Comparison of ENCODE assay signal across 24 cellular contexts in the genomic region with DNA sequence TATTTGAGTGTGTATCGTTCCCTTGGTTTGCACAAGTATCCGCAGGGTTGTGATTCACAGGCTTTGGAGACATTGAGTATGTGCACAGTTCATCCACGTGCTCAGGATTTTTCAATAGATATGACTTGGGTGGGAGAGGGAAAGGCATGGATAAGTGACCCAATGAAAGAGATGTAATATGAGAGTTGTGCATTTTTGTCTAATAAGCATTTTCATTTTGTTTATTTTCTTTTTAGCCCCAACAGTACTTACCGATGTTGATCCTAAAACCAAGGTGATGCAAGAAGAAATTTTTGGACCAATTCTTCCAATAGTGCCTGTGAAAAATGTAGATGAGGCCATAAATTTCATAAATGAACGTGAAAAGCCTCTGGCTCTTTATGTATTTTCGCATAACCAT. TPM values are rescaled to one million over a fixed set of nuclear protein-coding genes. Genes with fewer than 3 reads are reported as not detected.
DNase-seq lines count a peak whose midpoint lies in the region; ATAC-seq, FAIRE-seq and TF ChIP-seq lines count a peak whose summit lies in the region.
"Had no signal": no experiment of that assay in that cellular context is flagged by ENCODE, and none has a peak within 500 bp of the region (broad histone marks: within the 10 kb centered on the region; RNA-seq: fewer than 3 reads in every experiment).

No MANE protein-coding gene starts in this region.

- H3K36me3 ChIP-seq in HepG2 (replicated peaks in 1 of 2; ENCODE audit: control insufficient read depth in 1 of 2, insufficient read depth in 2 of 2, low read length in 2 of 2) (peaks cover 17 to 48% of the 10 kb centered on the region in 2 experiments), right lobe of liver (peaks cover 0 to 31% (median 16%) of the 10 kb centered on the region in 4 donors), IMR-90 (ENCODE audit: control insufficient read depth, insufficient read depth, low read length) (peaks cover 2% of the 10 kb centered on the region; the same call in 1 of the 2 replicates), lower lobe of right lung (peaks cover 74% of the 10 kb centered on the region)

- dilution Hi-C loops in IMR-90 (cut with HindIII; ENCODE audit: low sequenced_read_pairs, unreplicated experiment) = no loop called here

- H4K8ac ChIP-seq in IMR-90 (ENCODE audit: low read depth in 2 of 2, low read length in 2 of 2) = no peak overlapping the region

- H3K4me1 ChIP-seq in HepG2 (ENCODE audit: insufficient read depth, low read length) (peaks cover 78% of the 10 kb centered on the region), right lobe of liver (peaks cover 0 to 56% (median 16%) of the 10 kb centered on the region in 4 donors), IMR-90 (ENCODE audit: control insufficient read depth, insufficient read depth, low read length) (no peaks in the 10 kb centered on the region), lower lobe of right lung (peaks cover 26% of the 10 kb centered on the region)

- H3K4me3 ChIP-seq in HepG2 (replicated peaks in 1 of 3; ENCODE audit: insufficient read depth in 1 of 3, low read depth in 2 of 3, low read length in 3 of 3) = no peak overlapping the region
- no peak overlapping the region for H3K4me3 ChIP-seq in right lobe of liver
- H3K4me3 ChIP-seq in IMR-90 (ENCODE audit: insufficient read depth, low read depth, low read length) = no peak overlapping the region
- no peak overlapping the region for H3K4me3 ChIP-seq in lower lobe of right lung

- TF ChIP-seq EP300 in HepG2 (IDR thresholded peaks at IDR 0.05; ENCODE audit: low read depth in 2 of 2, low read length in 2 of 2) = no peak
- TF ChIP-seq EP300 in HepG2 (CRISPR knock-in tag; IDR thresholded peaks at IDR 0.05; ENCODE audit: borderline replicate concordance) = no peak

- no peak overlapping the region for H3K18ac ChIP-seq in IMR-90 (ENCODE audit: low read depth, low read length)

- in situ Hi-C loops in HepG2 (cut with HindIII; ENCODE audit: extremely low pct_ligation_motif_present, low pct_unique_long_range_greater_than_20kb) = no loop called here
- in situ Hi-C loops in IMR-90 (cut with MboI; ENCODE audit: low sequenced_read_pairs) = no loop called here

- WGBS in HepG2 (ENCODE audit: low lambda C conversion rate) = 96% methylated on average over 6 of the region's 6 CpGs
- 84% methylated on average over 6 of the region's 6 CpGs for WGBS in right lobe of liver (ENCODE audit: insufficient coverage, low coverage, low lambda C conversion rate, missing lambda C conversion rate)
- 83% methylated on average over 3 of the region's 6 CpGs; no CpG with 5 or more reads in 1 of the 2 experiments for WGBS in IMR-90 (ENCODE audit: extremely low coverage in 2 of 2, insufficient read length in 1 of 2), 2 experiments

- no peak overlapping the region for H2BK5ac ChIP-seq in IMR-90 (ENCODE audit: low read depth, low read length, poor library complexity, severe bottlenecking)

- FAIRE-seq in HepG2 (lab: Jason Lieb, UNC) = no peak
- FAIRE-seq: GM12891, GM18507, H1 had no signal

- ATAC-seq in HepG2 (no peak), right lobe of liver (no peak), IMR-90 (ENCODE audit: low read depth) (no peak), lower lobe of right lung (no peak)

- H2AK9ac ChIP-seq in IMR-90 (replicated peaks; ENCODE audit: low read depth, low read length, poor library complexity) = no peak overlapping the region

- DNase-seq in HepG2 (ENCODE audit: low spot score) = no peak
- no peak for DNase-seq in right lobe of liver
- no peak for DNase-seq in IMR-90
- no peak for DNase-seq in lower lobe of right lung
- DNase-seq in activated T-cell treated with anti-CD3 and anti-CD28 coated beads, Interleukin-2, amount 50 U/mL, for 1 hour = no peak
- no peak for DNase-seq in NOMO-1 treated with dmso at 0.1 percent for 144 hours (lab: John Stamatoyannopoulos, UW; ENCODE audit: unreplicated experiment)
- DNase-seq in NCI-H1930 (lab: John Stamatoyannopoulos, UW) = no peak
- DNase-seq: 8988T; C1 segment of cervical spinal cord; Calu3; CD4-positive, alpha-beta memory T cell; COR-L47; DMS53; DMS79 treated with DMSO at 0.1 percent for 48 hours; GF-D8; H7; HCEC 1CT had no signal

- no peaks in the 10 kb centered on the region for H3K9me1 ChIP-seq in IMR-90 (ENCODE audit: insufficient read depth, low read length)

- TF ChIP-seq CTCF in HepG2 (CRISPR knock-in tag; IDR thresholded peaks at IDR 0.05) = no peak
- TF ChIP-seq CTCF in right lobe of liver (IDR thresholded peaks at IDR 0.05) = no peak
- TF ChIP-seq CTCF in IMR-90 (conservative IDR thresholded peaks at IDR 0.05; ENCODE audit: low read depth, low read length) = no peak
- TF ChIP-seq CTCF in lower lobe of right lung (IDR thresholded peaks at IDR 0.05) = no peak

- no peak overlapping the region for H2AK5ac ChIP-seq in IMR-90 (ENCODE audit: low read depth, low read length)

- CTCF ChIA-PET in HepG2 (lab: Yijun Ruan, JAX; ENCODE audit: low intra/inter-chr PET ratio, low total read pairs) = no interaction called here
- CTCF ChIA-PET in IMR-90 (lab: Yijun Ruan, JAX) = no interaction called here

- TF ChIP-seq RAD21 in HepG2 (CRISPR knock-in tag; IDR thresholded peaks at IDR 0.05) (no peak), IMR-90 (IDR thresholded peaks at IDR 0.05; ENCODE audit: low read length) (no peak)

- H3K79me2 ChIP-seq in HepG2 (ENCODE audit: insufficient read depth, low read length) = peaks cover 25% of the 10 kb centered on the region

- no peak overlapping the region for H2BK20ac ChIP-seq in IMR-90 (ENCODE audit: low read depth, low read length)

- BruUV-seq in HepG2 (replicated peaks; lab: Mats Ljungman, UMichigan) = no TSS peak
- no TSS peak for BruUV-seq in IMR-90 (replicated peaks; lab: Mats Ljungman, UMichigan)

- H2AFZ ChIP-seq in HepG2 (ENCODE audit: low read length) = no peak overlapping the region
- no peak overlapping the region for H2AFZ ChIP-seq in IMR-90 (replicated peaks; ENCODE audit: low read length, poor library complexity)

- no peaks in the 10 kb centered on the region for H3K79me1 ChIP-seq in IMR-90 (ENCODE audit: low read depth in 1 of 2, low read length in 2 of 2)

- no peak overlapping the region for H4K5ac ChIP-seq in IMR-90 (ENCODE audit: low read depth, low read length)

- H2BK120ac ChIP-seq in IMR-90 (ENCODE audit: low read depth, low read length) = no peak overlapping the region

- H4K91ac ChIP-seq in IMR-90 (ENCODE audit: insufficient read depth, low read depth, low read length) = no peak overlapping the region

- H2BK15ac ChIP-seq in IMR-90 (ENCODE audit: low read depth, low read length) = no peak overlapping the region

- H3K23ac ChIP-seq in IMR-90 (ENCODE audit: low read depth, low read length) = no peak overlapping the region

- H3K27ac ChIP-seq in HepG2 (ENCODE audit: extremely low read length, insufficient read depth, low read length) (no peak overlapping the region), right lobe of liver (no peak overlapping the region), IMR-90 (ENCODE audit: insufficient read depth, low read length) (no peak overlapping the region), lower lobe of right lung (peak overlapping the region; percentile 28)

- H4K20me1 ChIP-seq in HepG2 (ENCODE audit: insufficient read depth, low read length) (no peaks in the 10 kb centered on the region), IMR-90 (ENCODE audit: insufficient read depth, low read length) (no peaks in the 10 kb centered on the region)

- no peaks in the 10 kb centered on the region for H3K27me3 ChIP-seq in HepG2 (ENCODE audit: control insufficient read depth in 1 of 2, insufficient read depth in 2 of 2, low read length in 2 of 2)
- H3K27me3 ChIP-seq in right lobe of liver = no peaks in the 10 kb centered on the region
- H3K27me3 ChIP-seq in IMR-90 (ENCODE audit: control insufficient read depth, insufficient read depth, low read length) = no peaks in the 10 kb centered on the region
- no peaks in the 10 kb centered on the region for H3K27me3 ChIP-seq in lower lobe of right lung (ENCODE audit: low read depth)

- no peak overlapping the region for H3K4me2 ChIP-seq in HepG2 (ENCODE audit: low read depth, low read length)
- H3K4me2 ChIP-seq in IMR-90 (ENCODE audit: low read depth, low read length) = no peak overlapping the region

- no peak overlapping the region for H3K9ac ChIP-seq in HepG2 (ENCODE audit: insufficient read depth, low read depth, low read length)
- no peak overlapping the region for H3K9ac ChIP-seq in IMR-90 (ENCODE audit: low read depth, low read length)

- intact Hi-C loops in HepG2 (cut with micrococcal nuclease; ENCODE audit: unreplicated experiment) (no loop called here), right lobe of liver (cut with DNase I) (no loop called here), IMR-90 (cut with micrococcal nuclease) (no loop called here), lower lobe of right lung (cut with DNase I) (no loop called here)

- H3K56ac ChIP-seq in IMR-90 (ENCODE audit: extremely low read depth, insufficient read depth, low read length) = no peak overlapping the region

- no peak overlapping the region for H3K4ac ChIP-seq in IMR-90 (ENCODE audit: low read depth, low read length)

- H3K9me3 ChIP-seq in HepG2 (ENCODE audit: low read length) = no peaks in the 10 kb centered on the region
- H3K9me3 ChIP-seq in right lobe of liver = no peaks in the 10 kb centered on the region
- H3K9me3 ChIP-seq in IMR-90 (ENCODE audit: control insufficient read depth, insufficient read depth, low read length) = no peaks in the 10 kb centered on the region
- H3K9me3 ChIP-seq in lower lobe of right lung = no peaks in the 10 kb centered on the region

- TF ChIP-seq POLR2A in HepG2 (IDR thresholded peaks at IDR 0.05; ENCODE audit: insufficient read depth in 1 of 2, low read depth in 2 of 2, low read length in 2 of 2) (no peak), right lobe of liver (IDR thresholded peaks at IDR 0.05) (no peak), IMR-90 (IDR thresholded peaks at IDR 0.05; ENCODE audit: low read depth, low read length) (no peak)

- POLR2A ChIA-PET in HepG2 (lab: Yijun Ruan, JAX) = interaction anchor here (4.5 to 8.4 kb wide), 2 partner anchors 7 to 15 kb away, joined by 66 to 194 read pairs; a partner anchor contains a TSS
- POLR2A ChIA-PET in IMR-90 (lab: Charles Lee; ENCODE audit: unreplicated experiment) = no interaction called here

- no peak overlapping the region for H3K14ac ChIP-seq in IMR-90 (replicated peaks; ENCODE audit: low read depth, low read length)

RNA-seq across cellular contexts. Expression of a gene that starts 14.5 kb away (rescaled TPM):
- total RNA-seq in HepG2 (2016; rRNA removed; fragmentation: Illumina TruSeq; extraction: Trizol) (180 and 245 TPM in 2 replicates), right lobe of liver (100 to 1,000 TPM; 102 to 264 (median 182) TPM), IMR-90 (2012; rRNA removed) (6.9 and 7.9 TPM in 2 replicates), lower lobe of right lung (115 TPM)
- 28.5 and 29.7 TPM in 2 replicates for total RNA-seq in HepG2 (2016; cell fraction: cytosol; rRNA removed; fragmentation: Illumina TruSeq; extraction: Trizol; ENCODE audit: low read depth)
- total RNA-seq in HepG2 (2016; cell fraction: insoluble cytoplasmic fraction; rRNA removed; fragmentation: Illumina TruSeq; extraction: Trizol) = 175 and 252 TPM in 2 replicates
- 79.3 and 80.3 TPM in 2 replicates for total RNA-seq in HepG2 (2016; cell fraction: membrane; rRNA removed; fragmentation: Illumina TruSeq; extraction: Trizol)
- total RNA-seq in HepG2 (2016; cell fraction: nucleus; rRNA removed; fragmentation: Illumina TruSeq; extraction: Trizol) = 120 and 125 TPM in 2 replicates
- polyA plus RNA-seq in HepG2 (2011; rRNA removed) (79.1 and 80.8 TPM in 2 replicates), IMR-90 (2012; rRNA removed) (2.8 and 4.0 TPM in 2 replicates)
- 72.4 and 72.5 TPM in 2 replicates for polyA plus RNA-seq in HepG2 (2011; cell fraction: cytosol; rRNA removed)
- 82.4 and 90.1 TPM in 2 replicates for polyA plus RNA-seq in HepG2 (2011; cell fraction: nucleus; rRNA removed)
- 70.0 and 93.3 TPM in 2 replicates for polyA plus RNA-seq in HepG2 (2012)
- 19.4 and 20.8 TPM in 2 replicates for polyA plus RNA-seq in HepG2 (2016; cell fraction: cytosol; fragmentation: Illumina TruSeq; extraction: Trizol; ENCODE audit: low read depth)
- polyA plus RNA-seq in HepG2 (2016; cell fraction: insoluble cytoplasmic fraction; fragmentation: Illumina TruSeq; extraction: Trizol; ENCODE audit: low read depth) = 213 and 225 TPM in 2 replicates
- 43.5 and 52.2 TPM in 2 replicates for polyA plus RNA-seq in HepG2 (2016; cell fraction: membrane; fragmentation: Illumina TruSeq; extraction: Trizol; ENCODE audit: low read depth)
- 137 and 153 TPM in 2 replicates for polyA plus RNA-seq in HepG2 (2016; cell fraction: nucleus; fragmentation: Illumina TruSeq; extraction: Trizol; ENCODE audit: insufficient read depth, low read depth)
- polyA minus RNA-seq in HepG2 (2011; rRNA and poly(A)+ RNA removed; ENCODE audit: low replicate concordance) = 42.9 and 77.2 TPM in 2 replicates
- polyA minus RNA-seq in HepG2 (2011; cell fraction: cytosol; rRNA and poly(A)+ RNA removed) = 64.1 and 78.1 TPM in 2 replicates
- polyA minus RNA-seq in HepG2 (2011; cell fraction: nucleus; rRNA and poly(A)+ RNA removed) = 127 and 128 TPM in 2 replicates
- polyA plus RNA-seq in IMR-90 (2012; cell fraction: cytosol; rRNA removed) = 1.9 and 2.6 TPM in 2 replicates
- 3.7 and 6.9 TPM in 2 replicates for polyA plus RNA-seq in IMR-90 (2012; cell fraction: nucleus; rRNA removed; ENCODE audit: low replicate concordance)

RNA-seq across cellular contexts. Expression of a gene that starts 53.3 kb away (rescaled TPM):
- total RNA-seq in HepG2 (2016; rRNA removed; fragmentation: Illumina TruSeq; extraction: Trizol) = 0.04 TPM in 1 of 2 replicates, not detected in the other
- total RNA-seq in HepG2 (2016; cell fraction: cytosol; rRNA removed; fragmentation: Illumina TruSeq; extraction: Trizol; ENCODE audit: low read depth) = not detected in 2 replicates
- total RNA-seq in HepG2 (2016; cell fraction: insoluble cytoplasmic fraction; rRNA removed; fragmentation: Illumina TruSeq; extraction: Trizol) = 0.04 TPM in 1 of 2 replicates, not detected in the other
- 0.06 TPM in 1 of 2 replicates, not detected in the other for total RNA-seq in HepG2 (2016; cell fraction: membrane; rRNA removed; fragmentation: Illumina TruSeq; extraction: Trizol)
- total RNA-seq in HepG2 (2016; cell fraction: nucleus; rRNA removed; fragmentation: Illumina TruSeq; extraction: Trizol) = 0.25 TPM in 1 of 2 replicates, not detected in the other
- polyA plus RNA-seq in HepG2 (2011; rRNA removed) = not detected in 2 replicates
- not detected in 2 replicates for polyA plus RNA-seq in HepG2 (2011; cell fraction: cytosol; rRNA removed)
- not detected in 2 replicates for polyA plus RNA-seq in HepG2 (2011; cell fraction: nucleus; rRNA removed)
- polyA plus RNA-seq in HepG2 (2012) = 0.07 and 0.17 TPM in 2 replicates
- polyA plus RNA-seq in HepG2 (2016; cell fraction: cytosol; fragmentation: Illumina TruSeq; extraction: Trizol; ENCODE audit: low read depth) = not detected in 2 replicates
- polyA plus RNA-seq in HepG2 (2016; cell fraction: insoluble cytoplasmic fraction; fragmentation: Illumina TruSeq; extraction: Trizol; ENCODE audit: low read depth) = not detected in 2 replicates
- not detected in 2 replicates for polyA plus RNA-seq in HepG2 (2016; cell fraction: membrane; fragmentation: Illumina TruSeq; extraction: Trizol; ENCODE audit: low read depth)
- polyA plus RNA-seq in HepG2 (2016; cell fraction: nucleus; fragmentation: Illumina TruSeq; extraction: Trizol; ENCODE audit: insufficient read depth, low read depth) = not detected in 2 replicates
- polyA minus RNA-seq in HepG2 (2011; rRNA and poly(A)+ RNA removed; ENCODE audit: low replicate concordance) = 0.21 TPM in 1 of 2 replicates, not detected in the other
- not detected in 2 replicates for polyA minus RNA-seq in HepG2 (2011; cell fraction: cytosol; rRNA and poly(A)+ RNA removed)
- not detected in 2 replicates for polyA minus RNA-seq in HepG2 (2011; cell fraction: nucleus; rRNA and poly(A)+ RNA removed)
- not detected for total RNA-seq in right lobe of liver
- total RNA-seq in IMR-90 (2012; rRNA removed) = not detected in 2 replicates
- not detected in 2 replicates for polyA plus RNA-seq in IMR-90 (2012; rRNA removed)
- not detected in 2 replicates for polyA plus RNA-seq in IMR-90 (2012; cell fraction: cytosol; rRNA removed)
- not detected in 2 replicates for polyA plus RNA-seq in IMR-90 (2012; cell fraction: nucleus; rRNA removed; ENCODE audit: low replicate concordance)
- total RNA-seq in lower lobe of right lung = not detected
- total RNA-seq: A673; Calu3; CD4-positive, alpha-beta memory T cell; Daoy; G401; H1; H7 had no signal
- polyA plus RNA-seq: BJ; CD4-positive, alpha-beta memory T cell; H1 had no signal
